1 cellular context compared by ENCODE assay signal in the genomic region with DNA sequence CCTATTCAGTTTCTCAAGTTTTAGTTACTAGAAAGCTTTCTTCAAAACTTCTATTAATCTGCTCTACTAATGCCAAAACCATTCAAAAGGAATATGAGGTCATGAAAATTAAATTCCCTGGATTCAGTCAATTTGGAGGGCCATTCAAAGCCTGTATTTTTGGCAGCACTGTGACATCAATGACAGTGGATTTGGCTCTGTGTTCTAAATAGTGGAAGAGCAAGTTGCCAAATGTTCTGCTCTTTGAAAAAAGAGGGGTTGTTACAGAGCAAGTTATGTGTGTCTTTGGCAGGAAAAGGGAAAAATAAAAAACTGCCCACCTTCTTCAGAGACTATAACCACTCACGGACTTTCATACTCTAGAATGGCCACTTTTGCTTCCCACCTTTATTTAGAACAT.
TF ChIP-seq lines count a peak whose summit lies in the region.

No MANE protein-coding gene starts in this region.

TF ChIP-seq in HepG2, 621 proteins besides CTCF, POLR2A, EP300 and RAD21:
- no peak for TF ChIP-seq RFX5 (IDR thresholded peaks at IDR 0.05; ENCODE audit: low read depth, low read length)
- TF ChIP-seq RBM22 (optimal IDR thresholded peaks at IDR 0.05; ENCODE audit: low read length): peak; percentile 75
